Comparison of ENCODE assay signal across 8 cellular contexts in genomic region chr7:36280840-36281812, GRCh38.
A peak's percentile ranks its signal among the peaks of the same experiment; 100 is the strongest.
DNase-seq lines count a peak whose midpoint lies in the region; ATAC-seq and TF ChIP-seq lines count a peak whose summit lies in the region.

No MANE protein-coding gene starts in this region.

- peak overlapping the region; percentile 83 for H3K4me2 ChIP-seq in DOHH2 (ENCODE audit: low read length)

- peak overlapping the region; percentile 65 for H3K4me3 Mint-ChIP-seq in HFFc6

- H3K4me1 ChIP-seq in DOHH2 (ENCODE audit: control insufficient read depth, low read length): peaks cover 100% of the 10 kb centered on the region
- peaks cover 10 to 17% of the 10 kb centered on the region in 2 donors for H3K4me1 ChIP-seq in thyroid gland

- peaks cover 71% of the 10 kb centered on the region for H3K79me2 ChIP-seq in DOHH2 (ENCODE audit: control insufficient read depth, low read length)

- peak overlapping the region; percentile 87 for H3K27ac ChIP-seq in DOHH2 (ENCODE audit: low read depth, low read length)
- peak overlapping the region; percentile 91 for H3K27ac ChIP-seq in cingulate gyrus (ENCODE audit: low read depth, low read length)
- peak overlapping the region; percentile 96 for H3K27ac ChIP-seq in substantia nigra (ENCODE audit: low read depth, low read length, poor library complexity, severe bottlenecking)
- H3K27ac ChIP-seq in thyroid gland: peak overlapping the region in 1 of 3 donors; percentile 33

- H3K9me3 ChIP-seq in DOHH2 (ENCODE audit: control insufficient read depth, insufficient read depth, low read length) (no peaks in the 10 kb centered on the region), thyroid gland (no peaks in the 10 kb centered on the region)

- H3F3A ChIP-seq in DOHH2 (ENCODE audit: control insufficient read depth, insufficient read depth): peaks cover 43% of the 10 kb centered on the region

- no peaks in the 10 kb centered on the region for H3K36me3 Mint-ChIP-seq in HFFc6 (ENCODE audit: low read depth)

- H3K9me3 Mint-ChIP-seq in HFFc6: no peaks in the 10 kb centered on the region

- H3K36me3 ChIP-seq in DOHH2 (ENCODE audit: control insufficient read depth, low read length): peaks cover 29% of the 10 kb centered on the region
- H3K36me3 ChIP-seq in thyroid gland: no peaks in the 10 kb centered on the region

- peak; percentile 82 for DNase-seq in HFFc6
- DNase-seq in NCI-H446 treated with DMSO at 0.1 percent for 48 hours (lab: John Stamatoyannopoulos, UW): peak; percentile 70
- DNase-seq in kidney tubule cell (ENCODE audit: low spot score): peak; percentile 86
- peak in 47 of 49 donors; percentile 30 to 88 (median 70) for DNase-seq in substantia nigra (lab: John Stamatoyannopoulos, UW)
- no peak for DNase-seq in thyroid gland

- intact Hi-C loops in thyroid gland (cut with DNase I): no loop called here

- TF ChIP-seq CTCF in DOHH2 (IDR thresholded peaks at IDR 0.05; ENCODE audit: low read depth, low read length, poor library complexity, severe bottlenecking) (no peak), HFFc6 (IDR thresholded peaks at IDR 0.05) (no peak), thyroid gland (IDR thresholded peaks at IDR 0.05) (no peak)

- no peak for TF ChIP-seq POLR2A in thyroid gland (IDR thresholded peaks at IDR 0.05)

- peak overlapping the region; percentile 33; the same call in 1 of the 2 replicates for H3K27ac Mint-ChIP-seq in HFFc6

- H3K27me3 ChIP-seq in DOHH2 (ENCODE audit: control insufficient read depth, low read length): no peaks in the 10 kb centered on the region
- no peaks in the 10 kb centered on the region for H3K27me3 ChIP-seq in thyroid gland

- no peaks in the 10 kb centered on the region for H3K9me2 ChIP-seq in DOHH2 (replicated peaks; ENCODE audit: control insufficient read depth, low read length)

- ATAC-seq in GM21786 (IDR thresholded peaks at IDR 0.05; ENCODE audit: unreplicated experiment): no peak

- peaks cover 40% of the 10 kb centered on the region for H3K4me1 Mint-ChIP-seq in HFFc6 (ENCODE audit: low read depth)

- H3K27me3 Mint-ChIP-seq in HFFc6 (ENCODE audit: insufficient read depth): no peaks in the 10 kb centered on the region; the same call in 1 of the 2 replicates

- peak overlapping the region; percentile 60 for H3K4me3 ChIP-seq in DOHH2 (ENCODE audit: low read length)
- no peak overlapping the region for H3K4me3 ChIP-seq in thyroid gland (replicated peaks in 1 of 3)

- no peaks in the 10 kb centered on the region for H4K20me1 ChIP-seq in DOHH2 (ENCODE audit: control insufficient read depth, insufficient read depth, low read depth, low read length)

- 56 to 69% methylated on average over 18 of the region's 18 CpGs for WGBS in thyroid gland, 2 donors

Comparison
In these comparisons a context has a peak if more than half of its experiments do, and no peak if none do; other contexts are left out.
1. DNase-seq: peak in HFFc6 (single experiment), NCI-H446 treated with DMSO at 0.1 percent for 48 hours (single experiment), kidney tubule cell (single experiment) and substantia nigra (47 of 49); none in thyroid gland (0 of 2).